In the genomic region with DNA sequence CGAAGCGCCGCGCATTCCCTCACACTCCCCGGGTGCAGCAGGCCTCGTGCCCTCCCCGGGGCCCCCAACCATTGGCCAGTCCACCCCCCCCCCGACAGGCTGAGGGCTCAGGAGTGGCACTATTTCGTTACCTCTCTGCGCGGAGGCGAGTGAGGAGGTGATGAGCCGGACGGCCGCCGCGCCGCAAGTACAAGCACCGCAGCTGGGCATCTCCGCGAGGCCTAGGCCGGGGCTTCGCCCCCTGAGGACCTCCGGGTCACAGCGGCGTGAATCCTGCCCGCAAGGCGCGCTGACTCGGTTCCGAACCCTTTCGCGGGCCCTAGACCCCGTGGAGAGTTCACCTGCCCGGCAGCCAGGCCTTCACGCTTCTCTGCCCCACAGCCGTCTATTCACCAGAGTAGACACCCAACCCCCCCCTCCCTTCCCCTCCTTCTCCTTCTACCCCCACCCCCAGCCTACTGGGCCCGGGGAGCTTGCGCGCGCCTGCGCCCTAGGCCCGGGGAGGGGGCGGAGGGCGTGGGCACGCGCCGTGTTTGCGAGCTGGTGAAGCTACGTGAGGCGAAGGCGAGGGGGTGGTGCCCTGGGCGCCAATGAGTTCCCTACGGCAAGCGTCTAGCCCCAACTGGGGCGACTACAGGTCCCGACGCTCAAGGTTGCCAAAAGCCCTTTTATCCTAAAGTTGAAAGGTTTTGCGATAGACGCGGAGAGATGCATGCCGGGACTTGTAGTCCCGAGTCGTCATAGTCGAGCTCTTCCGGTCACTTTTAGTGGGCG, we compare ENCODE assay signal across 8 cellular contexts.
DNase-seq lines count a peak whose midpoint lies in the region; ATAC-seq and TF ChIP-seq lines count a peak whose summit lies in the region.

Gene CLPX, minus strand, starts transcription at position 399 of the 774 bp plus-strand sequence. Its CDS starts 189 bp downstream, at position 210.

- H3K4me3 ChIP-seq in AG09309 (ENCODE audit: control insufficient read depth, low read depth, low read length), result peak within 1 kb of the TSS; percentile 99

- TF ChIP-seq CTCF in AG09309 (IDR thresholded peaks at IDR 0.05; ENCODE audit: control insufficient read depth, insufficient read depth, low read depth, low read length, missing control alignments), result no peak

- peak; percentile 74 for DNase-seq in AG09309 (ENCODE audit: low read depth)
- DNase-seq in NCI-H345 treated with DMSO at 0.1 percent for 48 hours (lab: John Stamatoyannopoulos, UW; ENCODE audit: unreplicated experiment), result peak; percentile 63
- peak; percentile 68 to 86 (median 77) for DNase-seq in activated CD4-positive, CD25-positive, alpha-beta regulatory T cell (lab: John Stamatoyannopoulos, UW)
- peak; percentile 34 to 96 (median 86) for DNase-seq in caudate nucleus (lab: John Stamatoyannopoulos, UW)
- DNase-seq in inferior parietal cortex (ENCODE audit: extremely low spot score), result peak; percentile 95
- peak; percentile 79 for DNase-seq in smooth muscle cell of the brain vasculature (ENCODE audit: low read depth, low spot score)

- ATAC-seq in GM19025 (IDR thresholded peaks at IDR 0.05; ENCODE audit: low read depth, unreplicated experiment), result peak; percentile 73
- peak; percentile 74 for ATAC-seq in HG03342 (IDR thresholded peaks at IDR 0.05; ENCODE audit: unreplicated experiment)

- peak within 1 kb of the TSS; percentile 96 for H3K27ac ChIP-seq in caudate nucleus (ENCODE audit: low read depth, low read length)

Comparison
In these comparisons a context has a peak if more than half of its experiments do, and no peak if none do; other contexts are left out.
1. Peak in every context shown above with its lines: DNase-seq, ATAC-seq, H3K4me3 ChIP-seq and H3K27ac ChIP-seq.